Comparison of ENCODE assay signal across 1 cellular context in the genomic region with DNA sequence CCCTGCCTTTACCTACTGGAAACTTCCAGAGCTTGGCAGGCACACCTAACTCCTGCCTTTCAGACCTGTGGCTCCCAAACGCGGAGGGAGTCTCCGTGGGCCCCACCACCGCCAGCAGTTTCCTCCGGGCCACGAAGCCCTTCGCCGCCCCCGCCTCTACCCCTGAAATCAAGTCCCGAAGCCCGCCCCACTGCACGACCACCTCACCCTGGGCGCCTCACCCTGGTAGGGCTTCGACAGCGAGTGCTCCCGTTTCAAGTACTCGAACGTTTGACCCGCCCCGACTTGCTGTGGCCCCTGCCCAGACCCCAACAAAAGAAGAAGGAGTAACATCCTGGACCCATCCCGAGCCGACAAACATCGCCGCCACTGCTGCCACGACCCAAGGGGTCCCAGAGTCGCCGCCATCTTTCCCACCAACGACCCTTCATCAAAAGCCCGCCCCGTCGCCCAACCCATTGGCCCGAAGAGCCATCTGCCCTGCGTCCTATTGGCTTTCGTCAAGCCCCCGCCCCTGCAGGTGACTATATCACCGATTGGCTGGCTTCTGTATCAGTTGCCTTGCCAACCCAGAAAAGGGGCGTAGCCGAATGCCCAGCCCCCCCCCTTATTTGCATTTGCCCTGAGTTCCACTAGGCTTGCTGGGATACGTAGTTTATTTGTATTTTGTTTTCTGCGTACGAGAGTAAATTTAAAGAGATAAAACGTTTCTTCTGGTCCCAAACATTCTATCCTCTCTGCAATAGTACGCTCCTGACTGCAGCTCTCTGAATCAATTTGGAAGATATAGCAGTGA.
TF ChIP-seq lines count a peak whose summit lies in the region.

TSS of gene LMAN2L (minus strand) at position 432 of the 796 bp plus-strand sequence. CDS start at position 408, 24 bp downstream.

TF ChIP-seq in GM23338, 12 proteins besides CTCF, POLR2A, EP300 and RAD21:
- TF ChIP-seq JUNB (IDR thresholded peaks at IDR 0.05; ENCODE audit: unreplicated experiment): no peak
- peak; percentile 78 for TF ChIP-seq POLR2AphosphoS5 (IDR thresholded peaks at IDR 0.05; ENCODE audit: low read depth)
- no peak for TF ChIP-seq STAT1 (IDR thresholded peaks at IDR 0.05; ENCODE audit: unreplicated experiment)
- TF ChIP-seq, protein P1, sequence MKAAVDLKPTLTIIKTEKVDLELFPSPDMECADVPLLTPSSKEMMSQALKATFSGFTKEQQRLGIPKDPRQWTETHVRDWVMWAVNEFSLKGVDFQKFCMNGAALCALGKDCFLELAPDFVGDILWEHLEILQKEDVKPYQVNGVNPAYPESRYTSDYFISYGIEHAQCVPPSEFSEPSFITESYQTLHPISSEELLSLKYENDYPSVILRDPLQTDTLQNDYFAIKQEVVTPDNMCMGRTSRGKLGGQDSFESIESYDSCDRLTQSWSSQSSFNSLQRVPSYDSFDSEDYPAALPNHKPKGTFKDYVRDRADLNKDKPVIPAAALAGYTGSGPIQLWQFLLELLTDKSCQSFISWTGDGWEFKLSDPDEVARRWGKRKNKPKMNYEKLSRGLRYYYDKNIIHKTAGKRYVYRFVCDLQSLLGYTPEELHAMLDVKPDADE (IDR thresholded peaks at IDR 0.05): no peak
- 0 out of 2 replicates have a peak, but pooled peaks have one; percentile 30 for TF ChIP-seq CREB1 (CRISPR knock-in tag; IDR thresholded peaks at IDR 0.05; ENCODE audit: low read depth)
- no peak for TF ChIP-seq ZNF114 (CRISPR knock-in tag; IDR thresholded peaks at IDR 0.05)
